In the genomic region with DNA sequence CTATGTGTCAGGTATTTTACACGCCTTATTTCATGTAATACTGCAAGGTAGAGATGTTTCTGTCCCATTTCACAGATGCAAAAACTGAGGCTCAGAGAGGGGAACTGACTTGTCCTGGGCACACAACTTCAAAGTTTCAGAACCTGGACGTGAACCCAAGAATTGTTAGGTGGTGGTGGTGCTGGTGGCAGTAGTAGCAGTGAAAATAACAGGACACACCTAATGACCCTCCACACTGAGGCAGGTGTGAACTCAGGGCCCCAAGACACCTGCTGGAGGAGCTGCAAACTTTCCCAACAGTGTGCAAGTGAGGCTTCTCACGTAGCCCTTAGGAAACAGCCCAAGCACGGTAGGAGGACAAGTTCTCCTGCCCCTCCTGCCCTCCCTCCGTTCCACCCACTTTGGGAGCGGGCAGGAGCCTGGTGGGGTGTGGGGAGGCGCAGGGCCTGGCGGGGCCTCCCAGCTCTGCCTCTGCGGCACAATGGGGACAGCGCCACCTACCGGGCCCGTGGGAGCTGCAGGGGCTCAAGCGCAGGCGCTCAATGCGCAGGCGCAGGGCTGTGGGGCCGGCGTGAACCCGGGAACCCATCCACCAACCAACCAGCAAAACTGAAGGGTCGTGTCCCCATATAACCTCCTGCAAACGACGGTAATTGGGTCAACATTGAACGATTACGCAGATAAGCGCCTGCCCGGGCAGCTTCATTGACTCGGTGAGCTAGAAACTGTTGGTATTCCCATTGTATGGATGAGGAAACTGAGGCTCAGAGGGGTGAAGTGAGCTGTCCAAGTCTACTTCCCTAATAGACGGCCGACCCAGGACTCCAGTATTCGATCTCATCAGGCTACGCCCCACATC, we compare ENCODE assay signal across 1 cellular context.
TF ChIP-seq lines count a peak whose summit lies in the region.

No MANE protein-coding gene starts in this region.

TF ChIP-seq in K562, 482 proteins besides CTCF, POLR2A, EP300 and RAD21 (continued from another document and continues in another):
- no peak for TF ChIP-seq U2AF1 (optimal IDR thresholded peaks at IDR 0.05; ENCODE audit: low read depth, low read length)
- no peak for TF ChIP-seq SMARCA4 (IDR thresholded peaks at IDR 0.05)
- TF ChIP-seq FOSL1 (tag; conservative IDR thresholded peaks at IDR 0.05) = no peak
- no peak for TF ChIP-seq ZNF324 (CRISPR knock-in tag; IDR thresholded peaks at IDR 0.05)
- TF ChIP-seq MTA3 (IDR thresholded peaks at IDR 0.05; ENCODE audit: borderline replicate concordance) = no peak
- no peak for TF ChIP-seq FOXJ3 (CRISPR knock-in tag; IDR thresholded peaks at IDR 0.05)
- TF ChIP-seq MEF2D (tag; conservative IDR thresholded peaks at IDR 0.05; ENCODE audit: low read depth) = no peak
- TF ChIP-seq CREM (IDR thresholded peaks at IDR 0.05; ENCODE audit: low read depth) = no peak
- no peak for TF ChIP-seq STAT5B (CRISPR knock-in tag; IDR thresholded peaks at IDR 0.05)
- peak; percentile 99 for TF ChIP-seq BCOR (IDR thresholded peaks at IDR 0.05)
- TF ChIP-seq SAFB2 (IDR thresholded peaks at IDR 0.05; ENCODE audit: borderline replicate concordance, low read depth, low read length, severe bottlenecking) = no peak
- peak; percentile 49 for TF ChIP-seq ZNF121 (CRISPR knock-in tag; conservative IDR thresholded peaks at IDR 0.05)
- TF ChIP-seq ATF7 (IDR thresholded peaks at IDR 0.05) = peak; percentile 37; the same call in 1 of the 2 replicates
- TF ChIP-seq ZNF212 (CRISPR knock-in tag; IDR thresholded peaks at IDR 0.05) = no peak
- no peak for TF ChIP-seq SMAD3 (CRISPR knock-in tag; conservative IDR thresholded peaks at IDR 0.05)
- no peak for TF ChIP-seq ZSCAN29 (IDR thresholded peaks at IDR 0.05)
- no peak for TF ChIP-seq MECOM (CRISPR knock-in tag; IDR thresholded peaks at IDR 0.05)
- TF ChIP-seq YBX1 (IDR thresholded peaks at IDR 0.05) = no peak
- no peak for TF ChIP-seq ZNF408 (CRISPR knock-in tag; IDR thresholded peaks at IDR 0.05; ENCODE audit: low read depth)
- no peak for TF ChIP-seq TRIM28 (IDR thresholded peaks at IDR 0.05)
- TF ChIP-seq TAL1 (IDR thresholded peaks at IDR 0.05) = no peak
- no peak for TF ChIP-seq EP400 (IDR thresholded peaks at IDR 0.05)
- no peak for TF ChIP-seq NR2F6 (CRISPR knock-in tag; IDR thresholded peaks at IDR 0.05)
- no peak for TF ChIP-seq ZNF274 (IDR thresholded peaks at IDR 0.05; ENCODE audit: borderline replicate concordance, low read depth, low read length)
- TF ChIP-seq, protein P1, sequence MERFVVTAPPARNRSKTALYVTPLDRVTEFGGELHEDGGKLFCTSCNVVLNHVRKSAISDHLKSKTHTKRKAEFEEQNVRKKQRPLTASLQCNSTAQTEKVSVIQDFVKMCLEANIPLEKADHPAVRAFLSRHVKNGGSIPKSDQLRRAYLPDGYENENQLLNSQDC (CRISPR knock-in tag; IDR thresholded peaks at IDR 0.05) = no peak
- no peak for TF ChIP-seq STAT5A (IDR thresholded peaks at IDR 0.05; ENCODE audit: borderline replicate concordance, low read length)
- TF ChIP-seq, protein P2, sequence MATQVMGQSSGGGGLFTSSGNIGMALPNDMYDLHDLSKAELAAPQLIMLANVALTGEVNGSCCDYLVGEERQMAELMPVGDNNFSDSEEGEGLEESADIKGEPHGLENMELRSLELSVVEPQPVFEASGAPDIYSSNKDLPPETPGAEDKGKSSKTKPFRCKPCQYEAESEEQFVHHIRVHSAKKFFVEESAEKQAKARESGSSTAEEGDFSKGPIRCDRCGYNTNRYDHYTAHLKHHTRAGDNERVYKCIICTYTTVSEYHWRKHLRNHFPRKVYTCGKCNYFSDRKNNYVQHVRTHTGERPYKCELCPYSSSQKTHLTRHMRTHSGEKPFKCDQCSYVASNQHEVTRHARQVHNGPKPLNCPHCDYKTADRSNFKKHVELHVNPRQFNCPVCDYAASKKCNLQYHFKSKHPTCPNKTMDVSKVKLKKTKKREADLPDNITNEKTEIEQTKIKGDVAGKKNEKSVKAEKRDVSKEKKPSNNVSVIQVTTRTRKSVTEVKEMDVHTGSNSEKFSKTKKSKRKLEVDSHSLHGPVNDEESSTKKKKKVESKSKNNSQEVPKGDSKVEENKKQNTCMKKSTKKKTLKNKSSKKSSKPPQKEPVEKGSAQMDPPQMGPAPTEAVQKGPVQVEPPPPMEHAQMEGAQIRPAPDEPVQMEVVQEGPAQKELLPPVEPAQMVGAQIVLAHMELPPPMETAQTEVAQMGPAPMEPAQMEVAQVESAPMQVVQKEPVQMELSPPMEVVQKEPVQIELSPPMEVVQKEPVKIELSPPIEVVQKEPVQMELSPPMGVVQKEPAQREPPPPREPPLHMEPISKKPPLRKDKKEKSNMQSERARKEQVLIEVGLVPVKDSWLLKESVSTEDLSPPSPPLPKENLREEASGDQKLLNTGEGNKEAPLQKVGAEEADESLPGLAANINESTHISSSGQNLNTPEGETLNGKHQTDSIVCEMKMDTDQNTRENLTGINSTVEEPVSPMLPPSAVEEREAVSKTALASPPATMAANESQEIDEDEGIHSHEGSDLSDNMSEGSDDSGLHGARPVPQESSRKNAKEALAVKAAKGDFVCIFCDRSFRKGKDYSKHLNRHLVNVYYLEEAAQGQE (CRISPR knock-in tag; IDR thresholded peaks at IDR 0.05; ENCODE audit: low read depth) = no peak
- TF ChIP-seq, protein P3, sequence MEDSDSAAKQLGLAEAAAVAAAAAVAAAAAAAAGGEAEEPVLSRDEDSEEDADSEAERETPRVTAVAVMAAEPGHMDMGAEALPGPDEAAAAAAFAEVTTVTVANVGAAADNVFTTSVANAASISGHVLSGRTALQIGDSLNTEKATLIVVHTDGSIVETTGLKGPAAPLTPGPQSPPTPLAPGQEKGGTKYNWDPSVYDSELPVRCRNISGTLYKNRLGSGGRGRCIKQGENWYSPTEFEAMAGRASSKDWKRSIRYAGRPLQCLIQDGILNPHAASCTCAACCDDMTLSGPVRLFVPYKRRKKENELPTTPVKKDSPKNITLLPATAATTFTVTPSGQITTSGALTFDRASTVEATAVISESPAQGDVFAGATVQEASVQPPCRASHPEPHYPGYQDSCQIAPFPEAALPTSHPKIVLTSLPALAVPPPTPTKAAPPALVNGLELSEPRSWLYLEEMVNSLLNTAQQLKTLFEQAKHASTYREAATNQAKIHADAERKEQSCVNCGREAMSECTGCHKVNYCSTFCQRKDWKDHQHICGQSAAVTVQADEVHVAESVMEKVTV (CRISPR knock-in tag; IDR thresholded peaks at IDR 0.05) = peak; percentile 46; the same call in 1 of the 2 replicates
- no peak for TF ChIP-seq ZNF224 (CRISPR knock-in tag; IDR thresholded peaks at IDR 0.05)
- TF ChIP-seq, protein P4, sequence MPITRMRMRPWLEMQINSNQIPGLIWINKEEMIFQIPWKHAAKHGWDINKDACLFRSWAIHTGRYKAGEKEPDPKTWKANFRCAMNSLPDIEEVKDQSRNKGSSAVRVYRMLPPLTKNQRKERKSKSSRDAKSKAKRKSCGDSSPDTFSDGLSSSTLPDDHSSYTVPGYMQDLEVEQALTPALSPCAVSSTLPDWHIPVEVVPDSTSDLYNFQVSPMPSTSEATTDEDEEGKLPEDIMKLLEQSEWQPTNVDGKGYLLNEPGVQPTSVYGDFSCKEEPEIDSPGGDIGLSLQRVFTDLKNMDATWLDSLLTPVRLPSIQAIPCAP (CRISPR knock-in tag; IDR thresholded peaks at IDR 0.05; ENCODE audit: borderline replicate concordance) = no peak
- no peak for TF ChIP-seq ZC3H4 (CRISPR knock-in tag; IDR thresholded peaks at IDR 0.05; ENCODE audit: borderline replicate concordance)
- no peak for TF ChIP-seq SMAD4 (CRISPR knock-in tag; conservative IDR thresholded peaks at IDR 0.05)
- TF ChIP-seq SAFB (IDR thresholded peaks at IDR 0.05; ENCODE audit: borderline replicate concordance, low read depth, low read length) = peak; percentile 25; the same call in 1 of the 2 replicates
- no peak for TF ChIP-seq CBX8 (IDR thresholded peaks at IDR 0.05; ENCODE audit: borderline replicate concordance, extremely low read depth, low read depth, low read length, poor library complexity, severe bottlenecking)
- no peak for TF ChIP-seq PCBP2 (IDR thresholded peaks at IDR 0.05; ENCODE audit: low read depth, low read length, poor library complexity, severe bottlenecking)
- no peak for TF ChIP-seq SAP30 (IDR thresholded peaks at IDR 0.05; ENCODE audit: borderline replicate concordance, insufficient read depth, low read depth, low read length, poor library complexity, severe bottlenecking)
- no peak for TF ChIP-seq POLR2AphosphoS2 (IDR thresholded peaks at IDR 0.05; ENCODE audit: low read length)
- TF ChIP-seq ZNF217 (CRISPR knock-in tag; IDR thresholded peaks at IDR 0.05) = no peak
- TF ChIP-seq, protein P5, sequence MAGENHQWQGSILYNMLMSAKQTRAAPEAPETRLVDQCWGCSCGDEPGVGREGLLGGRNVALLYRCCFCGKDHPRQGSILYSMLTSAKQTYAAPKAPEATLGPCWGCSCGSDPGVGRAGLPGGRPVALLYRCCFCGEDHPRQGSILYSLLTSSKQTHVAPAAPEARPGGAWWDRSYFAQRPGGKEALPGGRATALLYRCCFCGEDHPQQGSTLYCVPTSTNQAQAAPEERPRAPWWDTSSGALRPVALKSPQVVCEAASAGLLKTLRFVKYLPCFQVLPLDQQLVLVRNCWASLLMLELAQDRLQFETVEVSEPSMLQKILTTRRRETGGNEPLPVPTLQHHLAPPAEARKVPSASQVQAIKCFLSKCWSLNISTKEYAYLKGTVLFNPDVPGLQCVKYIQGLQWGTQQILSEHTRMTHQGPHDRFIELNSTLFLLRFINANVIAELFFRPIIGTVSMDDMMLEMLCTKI (IDR thresholded peaks at IDR 0.05; ENCODE audit: partially characterized antibody) = no peak
- TF ChIP-seq ARNT (IDR thresholded peaks at IDR 0.05) = peak in 1 of 2 experiments; percentile 53; a peak in 1 of 4 replicates
- TF ChIP-seq ZNF124 (CRISPR knock-in tag; IDR thresholded peaks at IDR 0.05) = no peak
- TF ChIP-seq TEAD4 (IDR thresholded peaks at IDR 0.05; ENCODE audit: low read length) = no peak
- TF ChIP-seq TEAD4 (CRISPR knock-in tag; IDR thresholded peaks at IDR 0.05; ENCODE audit: borderline replicate concordance) = no peak
- peak; percentile 62 to 87; a peak in 3 of 4 replicates for TF ChIP-seq RCOR1 (IDR thresholded peaks at IDR 0.05; ENCODE audit: borderline replicate concordance in 1 of 2, low read depth in 2 of 2, low read length in 2 of 2)
- TF ChIP-seq ILF3 (IDR thresholded peaks at IDR 0.05; ENCODE audit: borderline replicate concordance) = no peak
- no peak for TF ChIP-seq ZNF311 (CRISPR knock-in tag; IDR thresholded peaks at IDR 0.05)
- no peak for TF ChIP-seq FOXP1 (CRISPR knock-in tag; IDR thresholded peaks at IDR 0.05)
- TF ChIP-seq, protein P6, sequence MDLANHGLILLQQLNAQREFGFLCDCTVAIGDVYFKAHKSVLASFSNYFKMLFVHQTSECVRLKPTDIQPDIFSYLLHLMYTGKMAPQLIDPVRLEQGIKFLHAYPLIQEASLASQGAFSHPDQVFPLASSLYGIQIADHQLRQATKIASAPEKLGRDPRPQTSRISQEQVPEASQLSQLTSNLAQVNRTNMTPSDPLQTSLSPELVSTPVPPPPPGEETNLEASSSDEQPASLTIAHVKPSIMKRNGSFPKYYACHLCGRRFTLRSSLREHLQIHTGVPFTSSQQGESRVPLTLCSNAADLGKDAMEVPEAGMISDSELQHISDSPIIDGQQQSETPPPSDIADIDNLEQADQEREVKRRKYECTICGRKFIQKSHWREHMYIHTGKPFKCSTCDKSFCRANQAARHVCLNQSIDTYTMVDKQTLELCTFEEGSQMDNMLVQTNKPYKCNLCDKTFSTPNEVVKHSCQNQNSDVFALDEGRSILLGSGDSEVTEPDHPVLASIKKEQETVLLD (IDR thresholded peaks at IDR 0.05) = peak; percentile 91
- no peak for TF ChIP-seq POLR3G (IDR thresholded peaks at IDR 0.05; ENCODE audit: extremely low read depth, insufficient read length, insufficient replicate concordance)
- no peak for TF ChIP-seq IRF2 (CRISPR knock-in tag; IDR thresholded peaks at IDR 0.05)
- TF ChIP-seq, protein P7, sequence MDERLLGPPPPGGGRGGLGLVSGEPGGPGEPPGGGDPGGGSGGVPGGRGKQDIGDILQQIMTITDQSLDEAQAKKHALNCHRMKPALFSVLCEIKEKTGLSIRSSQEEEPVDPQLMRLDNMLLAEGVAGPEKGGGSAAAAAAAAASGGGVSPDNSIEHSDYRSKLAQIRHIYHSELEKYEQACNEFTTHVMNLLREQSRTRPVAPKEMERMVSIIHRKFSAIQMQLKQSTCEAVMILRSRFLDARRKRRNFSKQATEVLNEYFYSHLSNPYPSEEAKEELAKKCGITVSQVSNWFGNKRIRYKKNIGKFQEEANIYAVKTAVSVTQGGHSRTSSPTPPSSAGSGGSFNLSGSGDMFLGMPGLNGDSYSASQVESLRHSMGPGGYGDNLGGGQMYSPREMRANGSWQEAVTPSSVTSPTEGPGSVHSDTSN (CRISPR knock-in tag; IDR thresholded peaks at IDR 0.05; ENCODE audit: low read depth) = no peak
- TF ChIP-seq, protein P7 (tag; conservative IDR thresholded peaks at IDR 0.05; ENCODE audit: low read depth) = no peak
- TF ChIP-seq CEBPG (CRISPR knock-in tag; IDR thresholded peaks at IDR 0.05) = no peak
- no peak for TF ChIP-seq CEBPG (tag; conservative IDR thresholded peaks at IDR 0.05 in 1 of 2, IDR thresholded peaks at IDR 0.05 in 1 of 2)
- no peak for TF ChIP-seq HDAC8 (tag; IDR thresholded peaks at IDR 0.05)
- TF ChIP-seq ZNF707 (CRISPR knock-in tag; conservative IDR thresholded peaks at IDR 0.05) = no peak
- no peak for TF ChIP-seq NCOA1 (IDR thresholded peaks at IDR 0.05; ENCODE audit: low read depth)
- TF ChIP-seq ESRRA (IDR thresholded peaks at IDR 0.05; ENCODE audit: borderline replicate concordance, low read depth) = peak; percentile 83
- TF ChIP-seq ZNF766 (CRISPR knock-in tag; conservative IDR thresholded peaks at IDR 0.05) = no peak
- TF ChIP-seq CBX1 (IDR thresholded peaks at IDR 0.05; ENCODE audit: low read depth) = peak; percentile 87
- TF ChIP-seq RBM17 (IDR thresholded peaks at IDR 0.05; ENCODE audit: borderline replicate concordance, low read depth, low read length) = no peak
- TF ChIP-seq ZSCAN32 (CRISPR knock-in tag; IDR thresholded peaks at IDR 0.05) = no peak
